Comparison of ENCODE assay signal across 1 cellular context in the genomic region with DNA sequence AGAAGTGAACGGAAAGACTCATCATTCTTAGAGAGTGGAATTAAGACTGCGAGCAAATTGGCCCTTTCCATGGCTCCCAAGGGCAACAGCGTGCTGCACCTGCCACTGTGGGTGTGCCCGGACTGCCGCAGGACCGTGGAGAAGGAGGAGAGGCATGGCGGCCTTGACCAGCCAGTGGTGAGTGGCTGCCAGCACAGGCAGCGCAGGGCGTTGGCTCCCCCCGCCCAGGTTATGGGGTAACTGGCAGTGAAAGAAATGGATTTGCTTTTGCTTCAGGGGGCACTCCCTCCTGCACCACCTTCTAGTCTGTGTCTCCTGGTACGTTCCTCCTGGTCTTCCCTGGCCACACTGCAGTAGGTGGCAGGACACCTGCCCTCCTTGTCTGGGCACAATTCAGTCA.
TF ChIP-seq lines count a peak whose summit lies in the region.

No MANE protein-coding gene starts in this region.

TF ChIP-seq in HepG2, 621 proteins besides CTCF, POLR2A, EP300 and RAD21 (continued from another document):
- TF ChIP-seq, protein P1, sequence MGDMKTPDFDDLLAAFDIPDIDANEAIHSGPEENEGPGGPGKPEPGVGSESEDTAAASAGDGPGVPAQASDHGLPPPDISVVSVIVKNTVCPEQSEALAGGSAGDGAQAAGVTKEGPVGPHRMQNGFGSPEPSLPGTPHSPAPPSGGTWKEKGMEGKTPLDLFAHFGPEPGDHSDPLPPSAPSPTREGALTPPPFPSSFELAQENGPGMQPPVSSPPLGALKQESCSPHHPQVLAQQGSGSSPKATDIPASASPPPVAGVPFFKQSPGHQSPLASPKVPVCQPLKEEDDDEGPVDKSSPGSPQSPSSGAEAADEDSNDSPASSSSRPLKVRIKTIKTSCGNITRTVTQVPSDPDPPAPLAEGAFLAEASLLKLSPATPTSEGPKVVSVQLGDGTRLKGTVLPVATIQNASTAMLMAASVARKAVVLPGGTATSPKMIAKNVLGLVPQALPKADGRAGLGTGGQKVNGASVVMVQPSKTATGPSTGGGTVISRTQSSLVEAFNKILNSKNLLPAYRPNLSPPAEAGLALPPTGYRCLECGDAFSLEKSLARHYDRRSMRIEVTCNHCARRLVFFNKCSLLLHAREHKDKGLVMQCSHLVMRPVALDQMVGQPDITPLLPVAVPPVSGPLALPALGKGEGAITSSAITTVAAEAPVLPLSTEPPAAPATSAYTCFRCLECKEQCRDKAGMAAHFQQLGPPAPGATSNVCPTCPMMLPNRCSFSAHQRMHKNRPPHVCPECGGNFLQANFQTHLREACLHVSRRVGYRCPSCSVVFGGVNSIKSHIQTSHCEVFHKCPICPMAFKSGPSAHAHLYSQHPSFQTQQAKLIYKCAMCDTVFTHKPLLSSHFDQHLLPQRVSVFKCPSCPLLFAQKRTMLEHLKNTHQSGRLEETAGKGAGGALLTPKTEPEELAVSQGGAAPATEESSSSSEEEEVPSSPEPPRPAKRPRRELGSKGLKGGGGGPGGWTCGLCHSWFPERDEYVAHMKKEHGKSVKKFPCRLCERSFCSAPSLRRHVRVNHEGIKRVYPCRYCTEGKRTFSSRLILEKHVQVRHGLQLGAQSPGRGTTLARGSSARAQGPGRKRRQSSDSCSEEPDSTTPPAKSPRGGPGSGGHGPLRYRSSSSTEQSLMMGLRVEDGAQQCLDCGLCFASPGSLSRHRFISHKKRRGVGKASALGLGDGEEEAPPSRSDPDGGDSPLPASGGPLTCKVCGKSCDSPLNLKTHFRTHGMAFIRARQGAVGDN (CRISPR knock-in tag; IDR thresholded peaks at IDR 0.05) = peak; percentile 12; the same call in 1 of the 2 replicates
- TF ChIP-seq, protein P2, sequence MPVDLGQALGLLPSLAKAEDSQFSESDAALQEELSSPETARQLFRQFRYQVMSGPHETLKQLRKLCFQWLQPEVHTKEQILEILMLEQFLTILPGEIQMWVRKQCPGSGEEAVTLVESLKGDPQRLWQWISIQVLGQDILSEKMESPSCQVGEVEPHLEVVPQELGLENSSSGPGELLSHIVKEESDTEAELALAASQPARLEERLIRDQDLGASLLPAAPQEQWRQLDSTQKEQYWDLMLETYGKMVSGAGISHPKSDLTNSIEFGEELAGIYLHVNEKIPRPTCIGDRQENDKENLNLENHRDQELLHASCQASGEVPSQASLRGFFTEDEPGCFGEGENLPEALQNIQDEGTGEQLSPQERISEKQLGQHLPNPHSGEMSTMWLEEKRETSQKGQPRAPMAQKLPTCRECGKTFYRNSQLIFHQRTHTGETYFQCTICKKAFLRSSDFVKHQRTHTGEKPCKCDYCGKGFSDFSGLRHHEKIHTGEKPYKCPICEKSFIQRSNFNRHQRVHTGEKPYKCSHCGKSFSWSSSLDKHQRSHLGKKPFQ (CRISPR knock-in tag; IDR thresholded peaks at IDR 0.05; ENCODE audit: insufficient replicate concordance) = no peak
- TF ChIP-seq ZNF563 (CRISPR knock-in tag; IDR thresholded peaks at IDR 0.05) = no peak
- TF ChIP-seq, protein P3, sequence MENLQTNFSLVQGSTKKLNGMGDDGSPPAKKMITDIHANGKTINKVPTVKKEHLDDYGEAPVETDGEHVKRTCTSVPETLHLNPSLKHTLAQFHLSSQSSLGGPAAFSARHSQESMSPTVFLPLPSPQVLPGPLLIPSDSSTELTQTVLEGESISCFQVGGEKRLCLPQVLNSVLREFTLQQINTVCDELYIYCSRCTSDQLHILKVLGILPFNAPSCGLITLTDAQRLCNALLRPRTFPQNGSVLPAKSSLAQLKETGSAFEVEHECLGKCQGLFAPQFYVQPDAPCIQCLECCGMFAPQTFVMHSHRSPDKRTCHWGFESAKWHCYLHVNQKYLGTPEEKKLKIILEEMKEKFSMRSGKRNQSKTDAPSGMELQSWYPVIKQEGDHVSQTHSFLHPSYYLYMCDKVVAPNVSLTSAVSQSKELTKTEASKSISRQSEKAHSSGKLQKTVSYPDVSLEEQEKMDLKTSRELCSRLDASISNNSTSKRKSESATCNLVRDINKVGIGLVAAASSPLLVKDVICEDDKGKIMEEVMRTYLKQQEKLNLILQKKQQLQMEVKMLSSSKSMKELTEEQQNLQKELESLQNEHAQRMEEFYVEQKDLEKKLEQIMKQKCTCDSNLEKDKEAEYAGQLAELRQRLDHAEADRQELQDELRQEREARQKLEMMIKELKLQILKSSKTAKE (CRISPR knock-in tag; IDR thresholded peaks at IDR 0.05; ENCODE audit: borderline replicate concordance) = no peak
- TF ChIP-seq RBM22 (optimal IDR thresholded peaks at IDR 0.05; ENCODE audit: low read length) = peak; percentile 57
